ENCODE assay signal across 10 cellular contexts in the genomic region with DNA sequence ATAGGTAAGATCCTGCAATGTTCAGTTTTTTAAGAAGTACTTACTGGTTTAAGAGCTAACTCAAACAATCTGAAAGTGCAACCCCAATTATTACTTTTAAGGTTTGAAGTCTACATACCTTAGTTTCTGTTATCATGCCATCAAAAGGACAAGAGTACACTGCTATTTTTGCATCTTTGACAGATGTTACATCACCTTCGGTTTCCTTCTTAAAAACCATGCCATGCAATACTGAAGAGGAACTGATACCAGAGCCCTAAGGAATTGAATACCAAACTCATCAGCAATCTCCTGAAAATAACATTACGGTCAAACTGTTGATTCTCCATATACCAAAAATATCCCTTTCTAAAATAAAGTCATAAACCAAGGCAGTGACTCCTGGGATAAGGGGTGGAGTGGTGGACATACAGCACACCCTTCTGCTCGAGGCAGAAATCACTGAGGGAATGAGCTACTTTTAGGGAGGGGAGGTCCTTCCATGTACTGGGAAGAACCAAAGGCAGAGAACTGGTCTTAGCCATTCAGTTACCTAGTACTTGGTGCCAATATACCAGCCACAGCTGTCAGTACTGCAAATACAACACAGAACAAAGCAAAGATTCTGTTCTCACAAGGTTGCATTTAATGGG. TPM values are rescaled to one million over a fixed set of nuclear protein-coding genes. Genes with fewer than 3 reads are reported as not detected.
DNase-seq lines count a peak whose midpoint lies in the region; ATAC-seq and TF ChIP-seq lines count a peak whose summit lies in the region.
"Had no signal": no experiment of that assay in that cellular context is flagged by ENCODE, and none has a peak within 500 bp of the region (broad histone marks: within the 10 kb centered on the region; RNA-seq: fewer than 3 reads in every experiment).

No MANE protein-coding gene starts in this region.

- peaks cover 94 to 100% (median 98%) of the 10 kb centered on the region in 11 experiments for H3K36me3 ChIP-seq in BLaER1 treated with 17β-estradiol and CSF1 and Interleukin-3, amounts not matched to agents 10 nM and 100 nM
- H3K36me3 ChIP-seq in stomach = peaks cover 71 to 100% (median 98%) of the 10 kb centered on the region in 4 donors

- peak; percentile 96 for ATAC-seq in GM19035 (IDR thresholded peaks at IDR 0.05; ENCODE audit: unreplicated experiment)
- ATAC-seq in HG02884 (IDR thresholded peaks at IDR 0.05; ENCODE audit: unreplicated experiment) = peak; percentile 94

- no peak for TF ChIP-seq EP300 in stomach (IDR thresholded peaks at IDR 0.05)

- no peak for TF ChIP-seq CTCF in stomach (IDR thresholded peaks at IDR 0.05)

- H3K9ac ChIP-seq in BLaER1 treated with 17β-estradiol and CSF1 and Interleukin-3, amounts not matched to agents 10 nM and 100 nM = peak overlapping the region; percentile 26 to 68 (median 59); a peak in 18 of 22 replicates

- DNase-seq in NAMALWA (ENCODE audit: low spot score) = peak; percentile 40
- DNase-seq in caudate nucleus (lab: John Stamatoyannopoulos, UW) = no peak
- no peak for DNase-seq in occipital lobe (lab: John Stamatoyannopoulos, UW)
- no peak for DNase-seq in EL
- DNase-seq in stomach = no peak
- DNase-seq: NCI-H526 treated with DMSO at 0.1 percent for 48 hours had no signal

- peak overlapping the region in 5 of 10 experiments; percentile 3 to 42 (median 19); a peak in 5 of 20 replicates for H3K4me3 ChIP-seq in BLaER1 treated with 17β-estradiol and CSF1 and Interleukin-3, amounts not matched to agents 10 nM and 100 nM
- no peak overlapping the region for H3K4me3 ChIP-seq in stomach

- H3K9me3 ChIP-seq in BLaER1 treated with 17β-estradiol and CSF1 and Interleukin-3, amounts not matched to agents 10 nM and 100 nM (replicated peaks in 1 of 11) = no peaks in the 10 kb centered on the region
- no peaks in the 10 kb centered on the region for H3K9me3 ChIP-seq in stomach

- intact Hi-C loops in stomach (cut with DNase I; ENCODE audit: low total_unique reads) = no loop called here

- peaks cover 6 to 78% (median 34%) of the 10 kb centered on the region in 11 experiments; a peak in 19 of 22 replicates for H4K20me1 ChIP-seq in BLaER1 treated with 17β-estradiol and CSF1 and Interleukin-3, amounts not matched to agents 10 nM and 100 nM

- H3K27me3 ChIP-seq in BLaER1 treated with 17β-estradiol and CSF1 and Interleukin-3, amounts not matched to agents 10 nM and 100 nM = no peaks in the 10 kb centered on the region
- no peaks in the 10 kb centered on the region for H3K27me3 ChIP-seq in stomach

- peaks cover 15 to 33% (median 26%) of the 10 kb centered on the region in 10 experiments for H3K4me1 ChIP-seq in BLaER1 treated with 17β-estradiol and CSF1 and Interleukin-3, amounts not matched to agents 10 nM and 100 nM
- H3K4me1 ChIP-seq in stomach = peaks cover 0 to 8% (median under 1%) of the 10 kb centered on the region in 4 donors

- peak overlapping the region; percentile 50 to 93 (median 75) for H3K4me2 ChIP-seq in BLaER1 treated with 17β-estradiol and CSF1 and Interleukin-3, amounts not matched to agents 10 nM and 100 nM

- H3K27ac ChIP-seq in BLaER1 treated with 17β-estradiol and CSF1 and Interleukin-3, amounts not matched to agents 10 nM and 100 nM = peak overlapping the region; percentile 34 to 83 (median 73); a peak in 21 of 22 replicates
- H3K27ac ChIP-seq in caudate nucleus (ENCODE audit: low read depth, low read length) (no peak overlapping the region), stomach (no peak overlapping the region)
- H3K27ac ChIP-seq: HL-60 had no signal

- WGBS in stomach, 5 donors = 77 to 88% (median 82%) methylated on average over 3 of the region's 3 CpGs

- TF ChIP-seq POLR2A in stomach (IDR thresholded peaks at IDR 0.05) = no peak

RNA-seq across cellular contexts. Expression of gene CCT8, which starts 8.5 kb away (rescaled TPM):
- total RNA-seq in occipital lobe = 310 TPM
- total RNA-seq in stomach = 100 to 1,000 TPM in 2 of 5 donors, 10 to 100 TPM in 3; 40.8 to 153 (median 94.9) TPM
- 100 to 1,000 TPM in 2 of 3 donors, 10 to 100 TPM in 1; 93.0 to 128 (median 123) TPM for polyA plus RNA-seq in stomach

RNA-seq across cellular contexts. Expression of gene USP16, which starts 40.5 kb away (rescaled TPM):
- total RNA-seq in occipital lobe (39.1 TPM), stomach (10 to 100 TPM in 4 of 5 donors, 1 to 10 TPM in 1; 9.3 to 54.5 (median 37.7) TPM)
- 10 to 100 TPM; 17.9 to 35.6 (median 22.7) TPM for polyA plus RNA-seq in stomach

RNA-seq across cellular contexts. Expression of gene RWDD2B, which starts 45.8 kb away (rescaled TPM):
- 8.3 TPM for total RNA-seq in occipital lobe
- 10 to 100 TPM in 1 of 5 donors, 1 to 10 TPM in 3, not detected in 1; 4.7 to 21.0 (median 7.0) TPM for total RNA-seq in stomach
- 10 to 100 TPM; 12.4 to 20.3 (median 13.9) TPM for polyA plus RNA-seq in stomach

Comparison
In these comparisons a context has a peak if more than half of its experiments do, and no peak if none do; other contexts are left out.
1. H3K27ac ChIP-seq: peak in BLaER1 treated with 17β-estradiol and CSF1 and Interleukin-3, amounts not matched to agents 10 nM and 100 nM (11 of 11); none in caudate nucleus (single experiment) and stomach (0 of 5).